In the genomic region with DNA sequence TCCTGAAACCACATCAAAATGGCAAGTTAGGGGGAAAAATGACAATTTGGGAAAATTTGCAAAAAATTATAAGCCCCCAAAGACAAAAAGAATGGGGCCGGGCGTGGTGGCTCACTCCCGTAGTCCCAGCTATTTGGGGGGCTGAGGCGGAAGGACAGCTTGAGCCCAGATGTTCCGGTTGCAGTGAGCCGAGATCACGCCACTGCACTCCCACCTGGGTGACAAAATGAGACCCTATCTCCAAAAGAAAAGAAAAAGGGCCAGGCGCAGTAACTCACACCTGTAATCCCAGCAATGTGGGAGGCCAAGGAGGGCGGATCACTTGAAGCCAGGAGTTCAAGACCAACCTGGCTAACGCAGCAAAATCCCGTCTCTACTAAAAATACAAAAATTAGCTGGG, we compare ENCODE assay signal across 18 cellular contexts. TPM values are rescaled to one million over a fixed set of nuclear protein-coding genes. Genes with fewer than 3 reads are reported as not detected.
DNase-seq lines count a peak whose midpoint lies in the region; ATAC-seq and TF ChIP-seq lines count a peak whose summit lies in the region.
"Had no signal": no experiment of that assay in that cellular context is flagged by ENCODE, and none has a peak within 500 bp of the region (broad histone marks: within the 10 kb centered on the region; RNA-seq: fewer than 3 reads in every experiment).

No MANE protein-coding gene starts in this region.

- H3K4me3 ChIP-seq in GM23248, result no peak overlapping the region
- H3K4me3 ChIP-seq: A549 had no signal

- peak overlapping the region; percentile 10; the same call in 1 of the 2 replicates for H3K9ac ChIP-seq in GM23248

- H3K27ac ChIP-seq in CD4-positive, alpha-beta T cell (ENCODE audit: low read depth, low read length), result no peak overlapping the region
- peak overlapping the region; percentile 84 for H3K27ac ChIP-seq in GM23248
- H3K27ac ChIP-seq: A549, C4-2B had no signal

- 46 to 48% methylated on average over 11 of the region's 11 CpGs for WGBS in GM23248 (ENCODE audit: low coverage in 1 of 2, low lambda C conversion rate in 2 of 2, missing lambda C conversion rate in 2 of 2), 2 experiments

- H3K9me2 ChIP-seq in GM23248 (ENCODE audit: insufficient read depth), result no peaks in the 10 kb centered on the region

- ATAC-seq in CD4-positive, alpha-beta T cell (ENCODE audit: poor library complexity), result no peak
- ATAC-seq: A549; CD8-positive, alpha-beta T cell had no signal

- no peaks in the 10 kb centered on the region for H3K27me3 Mint-ChIP-seq in CD4-positive, alpha-beta T cell
- H3K27me3 Mint-ChIP-seq in immature natural killer cell (ENCODE audit: low read depth in 3 of 3) (peaks cover 2 to 14% (median 9%) of the 10 kb centered on the region in 3 donors), nephron (ENCODE audit: low read depth) (peaks cover 14% of the 10 kb centered on the region)

- H3K4me3 Mint-ChIP-seq in CD4-positive, alpha-beta T cell, result no peak overlapping the region
- peak overlapping the region in 3 of 5 donors; percentile 11 to 93 (median 33) for H3K4me3 Mint-ChIP-seq in immature natural killer cell
- H3K4me3 Mint-ChIP-seq in nephron, result peak overlapping the region; percentile 53 to 69 (median 62)
- H3K4me3 Mint-ChIP-seq: CD8-positive, alpha-beta T cell had no signal

- no peaks in the 10 kb centered on the region for H3K36me3 ChIP-seq in GM23248 (ENCODE audit: low read depth)
- H3K36me3 ChIP-seq: BE2C had no signal

- no peak overlapping the region for H3K4me2 ChIP-seq in GM23248 (ENCODE audit: unreplicated experiment)

- no peaks in the 10 kb centered on the region for H4K20me1 ChIP-seq in GM23248 (ENCODE audit: insufficient read depth)

- no peaks in the 10 kb centered on the region for H3K27me3 ChIP-seq in CD4-positive, alpha-beta T cell (ENCODE audit: control insufficient read depth, insufficient read depth, low read length)
- no peaks in the 10 kb centered on the region for H3K27me3 ChIP-seq in GM23248 (replicated peaks; ENCODE audit: insufficient read depth)
- H3K27me3 ChIP-seq: BE2C had no signal

- DNase-seq in CD4-positive, alpha-beta T cell, result no peak
- DNase-seq in GM23248 (no peak), immature natural killer cell (no peak), retina (no peak), NCI-H2029 treated with DMSO at 0.1 percent for 48 hours (lab: John Stamatoyannopoulos, UW) (no peak)
- no peak for DNase-seq in activated T-cell treated with anti-CD3 and anti-CD28 coated beads, Interleukin-2, amount 50 U/mL, for 48 hours
- DNase-seq: BE2C; CD8-positive, alpha-beta T cell; COR-L47; DMS53; GF-D8; GOT3; H9; IMR-90 had no signal

- in situ Hi-C loops in GM23248 (cut with MboI), result no loop called here

- H2AFZ ChIP-seq in GM23248, result no peak overlapping the region

- H3K27ac Mint-ChIP-seq in CD4-positive, alpha-beta T cell, result peak overlapping the region; percentile 50
- H3K27ac Mint-ChIP-seq in immature natural killer cell, result no peak overlapping the region
- H3K27ac Mint-ChIP-seq in nephron, result no peak overlapping the region
- H3K27ac Mint-ChIP-seq: CD8-positive, alpha-beta T cell; H9 had no signal

- peaks cover 44% of the 10 kb centered on the region for H3K4me1 Mint-ChIP-seq in CD4-positive, alpha-beta T cell (ENCODE audit: low read depth)
- H3K4me1 Mint-ChIP-seq in immature natural killer cell (peaks cover 29 to 34% of the 10 kb centered on the region in 2 donors), nephron (peaks cover 26% of the 10 kb centered on the region)

- peaks cover 26% of the 10 kb centered on the region for H3K79me2 ChIP-seq in GM23248 (ENCODE audit: insufficient read depth)

- no peaks in the 10 kb centered on the region for H3K9me3 Mint-ChIP-seq in CD4-positive, alpha-beta T cell
- no peaks in the 10 kb centered on the region for H3K9me3 Mint-ChIP-seq in immature natural killer cell
- peaks cover 3% of the 10 kb centered on the region for H3K9me3 Mint-ChIP-seq in nephron
- H3K9me3 Mint-ChIP-seq: CD8-positive, alpha-beta T cell had no signal

- POLR2A ChIA-PET in CD4-positive, alpha-beta T cell (lab: Charles Lee), result interaction anchor here (1.2 to 3.2 kb wide), 3 partner anchors 21 to 95 kb away, joined by 3 to 41 read pairs (median 15); a partner anchor contains a TSS

- peaks cover 37% of the 10 kb centered on the region for H3F3A ChIP-seq in GM23248 (ENCODE audit: insufficient read depth)

- peaks cover 33% of the 10 kb centered on the region for H3K4me1 ChIP-seq in GM23248 (ENCODE audit: insufficient read depth)

- TF ChIP-seq CTCF in CD4-positive, alpha-beta T cell (IDR thresholded peaks at IDR 0.05), result no peak
- TF ChIP-seq CTCF in nephron (IDR thresholded peaks at IDR 0.05; ENCODE audit: unreplicated experiment in 3 of 3), result no peak

- CTCF ChIA-PET in CD4-positive, alpha-beta T cell (lab: Charles Lee), result interaction anchor here (1.4 kb wide), 1 partner anchor 65 kb away, joined by 4 read pairs; no protein-coding TSS in a partner anchor

- intact Hi-C loops in CD4-positive, alpha-beta T cell (cut with DNase I, micrococcal nuclease), result no loop called here

- peaks cover 33% of the 10 kb centered on the region for H3K36me3 Mint-ChIP-seq in CD4-positive, alpha-beta T cell (ENCODE audit: low read depth)
- H3K36me3 Mint-ChIP-seq in immature natural killer cell, result no peaks in the 10 kb centered on the region
- H3K36me3 Mint-ChIP-seq in nephron (ENCODE audit: low read depth), result no peaks in the 10 kb centered on the region

- H3K9me3 ChIP-seq in CD4-positive, alpha-beta T cell (ENCODE audit: control insufficient read depth, low read length), result no peaks in the 10 kb centered on the region
- H3K9me3 ChIP-seq in GM23248 (ENCODE audit: low read depth), result no peaks in the 10 kb centered on the region
- H3K9me3 ChIP-seq: A549, BE2C had no signal

RNA-seq across cellular contexts. Expression of a gene that starts 2.0 kb away (rescaled TPM):
- total RNA-seq in CD4-positive, alpha-beta T cell, result 10 to 100 TPM; 84.8 to 87.7 TPM
- total RNA-seq in GM23248 (2014; rRNA removed; shearing (Covaris generic)), result 5.0 and 17.3 TPM in 2 replicates
- polyA plus RNA-seq in GM23248 (2016; fragmentation: Nextera tagmentation; extraction: Ambion mirVana), result 7.8 and 9.8 TPM in 2 replicates
- 1 to 10 TPM; 7.8 to 9.7 (median 8.4) TPM for polyA plus RNA-seq in immature natural killer cell

RNA-seq across cellular contexts. Expression of a gene that starts 20.6 kb away (rescaled TPM):
- 10 to 100 TPM; 15.1 to 16.7 TPM for total RNA-seq in CD4-positive, alpha-beta T cell
- total RNA-seq in GM23248 (2014; rRNA removed; shearing (Covaris generic)), result 29.8 and 68.3 TPM in 2 replicates
- polyA plus RNA-seq in GM23248 (2016; fragmentation: Nextera tagmentation; extraction: Ambion mirVana) (286 and 301 TPM in 2 replicates), immature natural killer cell (100 to 1,000 TPM; 240 to 280 (median 248) TPM)

RNA-seq across cellular contexts. Expression of a gene that starts 20.6 kb away (rescaled TPM):
- 10 to 100 TPM; 14.7 to 15.8 TPM for total RNA-seq in CD4-positive, alpha-beta T cell
- total RNA-seq in GM23248 (2014; rRNA removed; shearing (Covaris generic)), result 7.8 and 8.1 TPM in 2 replicates
- polyA plus RNA-seq in GM23248 (2016; fragmentation: Nextera tagmentation; extraction: Ambion mirVana) (9.2 and 9.4 TPM in 2 replicates), immature natural killer cell (100 to 1,000 TPM; 205 to 276 (median 259) TPM)

RNA-seq across cellular contexts. Expression of a gene that starts 21.4 kb away (rescaled TPM):
- 10 to 100 TPM; 13.7 to 14.9 TPM for total RNA-seq in CD4-positive, alpha-beta T cell
- total RNA-seq in GM23248 (2014; rRNA removed; shearing (Covaris generic)), result 26.3 and 46.8 TPM in 2 replicates
- polyA plus RNA-seq in GM23248 (2016; fragmentation: Nextera tagmentation; extraction: Ambion mirVana) (15.5 and 17.6 TPM in 2 replicates), immature natural killer cell (10 to 100 TPM; 23.3 to 50.5 (median 24.0) TPM)

RNA-seq across cellular contexts. Expression of a gene that starts 27.7 kb away (rescaled TPM):
- 10 to 100 TPM; 42.7 to 46.1 TPM for total RNA-seq in CD4-positive, alpha-beta T cell
- not detected in 2 replicates for total RNA-seq in GM23248 (2014; rRNA removed; shearing (Covaris generic))
- polyA plus RNA-seq in GM23248 (2016; fragmentation: Nextera tagmentation; extraction: Ambion mirVana) (0.28 and 0.32 TPM in 2 replicates), immature natural killer cell (10 to 100 TPM; 17.0 to 28.5 (median 25.4) TPM)
- total RNA-seq: IMR-90 had no signal
- polyA plus RNA-seq: A549, AG04450 had no signal
